18 cellular contexts compared by ENCODE assay signal in the genomic region with DNA sequence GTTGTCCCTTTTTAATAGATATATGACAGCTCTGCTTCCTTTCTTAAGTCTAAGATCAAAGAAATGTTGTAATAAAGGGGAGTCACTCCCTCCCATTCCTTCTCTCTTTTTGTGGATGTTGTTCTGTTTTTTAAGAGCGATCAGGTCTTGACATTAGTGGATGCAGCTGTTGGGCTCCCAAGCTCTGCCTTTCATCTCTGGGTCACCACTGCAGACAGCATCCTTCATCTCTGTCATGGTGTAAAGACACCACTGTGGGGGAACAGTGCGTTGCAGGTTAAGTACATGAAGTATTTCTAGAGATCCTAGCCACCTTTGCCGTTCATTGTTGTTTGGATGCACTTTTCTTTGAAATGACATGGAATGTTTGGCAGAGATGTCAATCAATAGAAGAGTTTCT. TPM values are rescaled to one million over a fixed set of nuclear protein-coding genes. Genes with fewer than 3 reads are reported as not detected.
DNase-seq lines count a peak whose midpoint lies in the region; ATAC-seq and TF ChIP-seq lines count a peak whose summit lies in the region.
"Had no signal": no experiment of that assay in that cellular context is flagged by ENCODE, and none has a peak within 500 bp of the region (broad histone marks: within the 10 kb centered on the region; RNA-seq: fewer than 3 reads in every experiment).

No MANE protein-coding gene starts in this region.

- DNase-seq in CD14-positive monocyte (ENCODE audit: low spot score): no peak
- peak; percentile 31 for DNase-seq in H7
- no peak for DNase-seq in chondrocyte (ENCODE audit: low spot score)
- DNase-seq in esophagus muscularis mucosa (ENCODE audit: extremely low spot score): no peak
- no peak for DNase-seq in glomerular visceral epithelial cell (ENCODE audit: extremely low spot score)
- DNase-seq: activated CD8-positive, alpha-beta T cell treated with anti-CD3 and anti-CD28 coated beads for 36 hours; activated T-cell treated with anti-CD3 and anti-CD28 coated beads, Interleukin-2, amount 50 U/mL, for 1 hour; colonic mucosa; mammary epithelial cell; NCI-H1436 treated with DMSO at 0.1 percent for 48 hours; NCI-H2227 treated with DMSO at 0.1 percent for 48 hours; NCI-H82; Peyer's patch had no signal

- H3K27me3 ChIP-seq in H7 (ENCODE audit: control insufficient read depth, insufficient read depth, low read length) (no peaks in the 10 kb centered on the region), neutrophil (no peaks in the 10 kb centered on the region), esophagus muscularis mucosa (no peaks in the 10 kb centered on the region)
- H3K27me3 ChIP-seq: colonic mucosa, hepatocyte, Peyer's patch had no signal

- H3K27ac ChIP-seq in neutrophil (peak overlapping the region; percentile 68), esophagus muscularis mucosa (replicated peaks in 1 of 4) (no peak overlapping the region)
- H3K27ac ChIP-seq: colonic mucosa, hepatocyte had no signal

- H3K36me3 ChIP-seq in H7 (replicated peaks; ENCODE audit: control insufficient read depth, insufficient read depth, low read length): no peaks in the 10 kb centered on the region
- H3K36me3 ChIP-seq in neutrophil: peaks cover 20% of the 10 kb centered on the region
- peaks cover 0 to 7% (median 0%) of the 10 kb centered on the region in 4 donors for H3K36me3 ChIP-seq in esophagus muscularis mucosa
- H3K36me3 ChIP-seq: colonic mucosa, Peyer's patch had no signal

- H3K9me3 ChIP-seq in neutrophil: no peaks in the 10 kb centered on the region
- no peaks in the 10 kb centered on the region for H3K9me3 ChIP-seq in esophagus muscularis mucosa
- H3K9me3 ChIP-seq: colonic mucosa, Peyer's patch, thoracic aorta had no signal

- H3K4me3 Mint-ChIP-seq in CD14-positive monocyte (peak overlapping the region in 1 of 2 donors; percentile 8), chondrocyte (ENCODE audit: unreplicated experiment) (no peak overlapping the region)
- H3K4me3 Mint-ChIP-seq: activated CD8-positive, alpha-beta T cell treated with anti-CD3 and anti-CD28 coated beads for 36 hours had no signal

- no peak for TF ChIP-seq POLR2A in esophagus muscularis mucosa (IDR thresholded peaks at IDR 0.05; ENCODE audit: low read depth)

- TF ChIP-seq EP300 in esophagus muscularis mucosa (IDR thresholded peaks at IDR 0.05): no peak

- no peak overlapping the region for H3K4me3 ChIP-seq in H7 (ENCODE audit: insufficient read depth, low read depth, low read length)
- H3K4me3 ChIP-seq in neutrophil (ENCODE audit: low read depth in 1 of 2, low read length in 1 of 2): no peak overlapping the region
- H3K4me3 ChIP-seq in esophagus muscularis mucosa: no peak overlapping the region
- H3K4me3 ChIP-seq: colonic mucosa, hepatocyte, Peyer's patch, thoracic aorta had no signal

- H3K27me3 Mint-ChIP-seq in CD14-positive monocyte (ENCODE audit: low read depth in 3 of 3) (no peaks in the 10 kb centered on the region), chondrocyte (ENCODE audit: low read depth) (no peaks in the 10 kb centered on the region)
- H3K27me3 Mint-ChIP-seq: activated CD8-positive, alpha-beta T cell treated with anti-CD3 and anti-CD28 coated beads for 36 hours; activated naive CD4-positive, alpha-beta T cell treated with anti-CD3 and anti-CD28 coated beads, Interleukin-2, amount 50 U/mL, for 24 hours had no signal

- WGBS in esophagus muscularis mucosa: 64% methylated on average over 3 of the region's 3 CpGs

- H3K9me3 Mint-ChIP-seq in CD14-positive monocyte: no peaks in the 10 kb centered on the region
- no peaks in the 10 kb centered on the region for H3K9me3 Mint-ChIP-seq in chondrocyte (ENCODE audit: low read depth)
- H3K9me3 Mint-ChIP-seq: activated CD8-positive, alpha-beta T cell treated with anti-CD3 and anti-CD28 coated beads for 36 hours; activated naive CD4-positive, alpha-beta T cell treated with anti-CD3 and anti-CD28 coated beads, Interleukin-2, amount 50 U/mL, for 24 hours had no signal

- H3K4me1 ChIP-seq in neutrophil (ENCODE audit: control insufficient read depth in 1 of 2, insufficient read depth in 1 of 2, low read depth in 1 of 2, low read length in 1 of 2) (peaks cover 42 to 54% of the 10 kb centered on the region in 2 experiments), esophagus muscularis mucosa (peaks cover 70 to 84% (median 79%) of the 10 kb centered on the region in 4 donors)

- intact Hi-C loops in CD14-positive monocyte (cut with micrococcal nuclease) (no loop called here), esophagus muscularis mucosa (cut with DNase I) (no loop called here)

- ATAC-seq in GM19452 (IDR thresholded peaks at IDR 0.05; ENCODE audit: unreplicated experiment): no peak
- ATAC-seq: activated CD8-positive, alpha-beta T cell treated with anti-CD3 and anti-CD28 coated beads for 36 hours had no signal

- TF ChIP-seq CTCF in CD14-positive monocyte (IDR thresholded peaks at IDR 0.05): no peak
- no peak for TF ChIP-seq CTCF in chondrocyte (IDR thresholded peaks at IDR 0.05)
- TF ChIP-seq CTCF in neutrophil (IDR thresholded peaks at IDR 0.05): no peak
- TF ChIP-seq CTCF in esophagus muscularis mucosa (IDR thresholded peaks at IDR 0.05): no peak

- H3K4me1 Mint-ChIP-seq in CD14-positive monocyte (peaks cover 84% of the 10 kb centered on the region), chondrocyte (ENCODE audit: low read depth) (peaks cover 91% of the 10 kb centered on the region)

- peaks cover 32 to 38% of the 10 kb centered on the region in 2 donors for H3K36me3 Mint-ChIP-seq in CD14-positive monocyte
- peaks cover 11% of the 10 kb centered on the region for H3K36me3 Mint-ChIP-seq in chondrocyte (ENCODE audit: low read depth)

- H3K27ac Mint-ChIP-seq in CD14-positive monocyte (peak overlapping the region; percentile 10 to 90 (median 69)), chondrocyte (ENCODE audit: unreplicated experiment) (peak overlapping the region; percentile 83)
- H3K27ac Mint-ChIP-seq: activated CD8-positive, alpha-beta T cell treated with anti-CD3 and anti-CD28 coated beads for 36 hours had no signal

RNA-seq across cellular contexts. Expression of a gene that starts 17.7 kb away (rescaled TPM):
- 10 to 100 TPM; 25.7 to 36.1 TPM for polyA plus RNA-seq in CD14-positive monocyte
- 24.2 and 28.7 TPM in 2 replicates for total RNA-seq in H7 (2014; rRNA removed; shearing (Covaris generic))
- total RNA-seq in chondrocyte (290 to 304 TPM (median 293 TPM) in 3 replicates), esophagus muscularis mucosa (10 to 100 TPM; 59.8 to 72.6 (median 65.6) TPM)
